8 cellular contexts compared by ENCODE assay signal in the genomic region with DNA sequence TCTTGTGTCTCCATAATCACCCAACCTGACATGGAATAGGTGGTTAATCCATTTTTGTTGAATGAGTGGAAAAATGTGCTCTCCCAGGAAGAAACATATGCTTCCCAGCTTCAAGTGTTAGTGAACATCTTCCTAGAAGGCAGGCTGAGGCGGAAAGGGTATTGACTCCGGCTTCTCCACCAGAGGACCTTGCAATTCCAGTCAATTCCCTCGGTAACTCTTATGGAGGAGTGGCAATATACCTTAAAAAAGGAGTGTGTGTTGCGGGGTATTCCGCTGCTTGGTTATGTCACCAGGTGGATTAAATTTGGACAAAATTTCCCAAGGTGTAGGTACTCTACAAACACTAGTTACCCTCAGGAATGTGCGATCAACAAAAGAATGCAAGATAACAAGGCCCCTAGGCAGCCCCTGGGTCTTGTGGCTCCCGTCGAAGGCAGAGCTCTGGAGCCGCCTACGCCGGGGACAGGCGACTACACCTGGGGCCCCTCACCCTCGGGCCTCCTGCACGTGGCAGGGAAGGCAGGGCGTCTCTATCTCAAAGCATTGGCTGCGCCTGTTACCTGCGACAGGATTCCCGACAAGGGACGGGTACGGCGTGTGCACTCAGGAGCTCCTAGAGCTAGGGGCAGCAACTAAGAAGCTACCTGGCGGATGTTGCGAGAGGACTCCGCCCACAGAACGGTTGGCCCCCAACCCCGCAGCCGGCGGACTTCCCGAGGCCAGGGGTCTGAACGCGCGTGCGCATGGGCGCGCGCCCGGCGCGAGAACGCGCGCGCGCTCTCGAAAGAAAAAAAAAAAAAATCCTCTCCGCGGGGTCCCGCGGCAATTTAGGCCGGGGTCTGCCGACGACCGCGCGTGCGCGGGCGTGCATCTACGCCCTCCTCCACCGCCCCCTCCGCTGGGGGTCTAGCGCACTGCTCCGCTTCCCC. TPM values are rescaled to one million over a fixed set of nuclear protein-coding genes. Genes with fewer than 3 reads are reported as not detected.
DNase-seq lines count a peak whose midpoint lies in the region; ATAC-seq and TF ChIP-seq lines count a peak whose summit lies in the region.

Gene WDR87 (minus strand): TSS at position 659 of the 932 bp plus-strand sequence. CDS start 8,355 bp downstream, outside the sequence.

- peak within 1 kb of the TSS; percentile 84 for H3K4me3 ChIP-seq in endodermal cell (ENCODE audit: low read length)
- peak within 1 kb of the TSS; percentile 74 to 94 for H3K4me3 ChIP-seq in muscle layer of duodenum (ENCODE audit: low read depth in 1 of 2, low read length in 2 of 2)
- H3K4me3 ChIP-seq in suprapubic skin = peak within 1 kb of the TSS; percentile 98

- peak within 1 kb of the TSS; percentile 55 for H3K27ac ChIP-seq in endodermal cell (ENCODE audit: low read depth, low read length)
- H3K27ac ChIP-seq in muscle layer of duodenum (ENCODE audit: low read length) = no peak within 1 kb of the TSS
- H3K27ac ChIP-seq in suprapubic skin = peak within 1 kb of the TSS; percentile 67

- H3K4me3 Mint-ChIP-seq in activated CD8-positive, alpha-beta T cell treated with anti-CD3 and anti-CD28 coated beads, Interleukin-2, amount 10 ng/mL, durations not matched to agents 7 days and 5 days = peak within 1 kb of the TSS; percentile 89
- H3K4me3 Mint-ChIP-seq in endodermal cell = peak within 1 kb of the TSS; percentile 89

- peak; percentile 35 for ATAC-seq in HG02840 (IDR thresholded peaks at IDR 0.05; ENCODE audit: low FRiP score, unreplicated experiment)
- ATAC-seq in activated CD8-positive, alpha-beta T cell treated with anti-CD3 and anti-CD28 coated beads, Interleukin-2, amount 10 ng/mL, durations not matched to agents 7 days and 5 days = peak; percentile 13

- peak; percentile 94 for DNase-seq in NCI-H345 treated with DMSO at 0.1 percent for 48 hours (lab: John Stamatoyannopoulos, UW; ENCODE audit: unreplicated experiment)
- DNase-seq in activated CD8-positive, alpha-beta T cell treated with anti-CD3 and anti-CD28 coated beads, Interleukin-2, amount 10 ng/mL, durations not matched to agents 7 days and 5 days = peak; percentile 49
- peak; percentile 95 for DNase-seq in endodermal cell
- DNase-seq in suprapubic skin (ENCODE audit: low spot score in 2 of 2) = peak in 1 of 2 donors; percentile 63
- no peak for DNase-seq in UCSD-AML1 (lab: John Stamatoyannopoulos, UW; ENCODE audit: unreplicated experiment)

- CTCF ChIA-PET in activated CD8-positive, alpha-beta T cell treated with anti-CD3 and anti-CD28 coated beads, Interleukin-2, amount 10 ng/mL, durations not matched to agents 7 days and 5 days (lab: Charles Lee) = interaction anchor here (0.8 to 1.5 kb wide), 6 partner anchors 188 to 497 kb away, joined by 3 to 5 read pairs (median 4); partner anchors contain the start of gene FAM98C

- H3K9me3 Mint-ChIP-seq in activated CD8-positive, alpha-beta T cell treated with anti-CD3 and anti-CD28 coated beads, Interleukin-2, amount 10 ng/mL, durations not matched to agents 7 days and 5 days (ENCODE audit: insufficient read depth) = no peaks in the 10 kb centered on the region
- no peaks in the 10 kb centered on the region for H3K9me3 Mint-ChIP-seq in endodermal cell

- no peak for TF ChIP-seq POLR2A in suprapubic skin (IDR thresholded peaks at IDR 0.05)

- H3K4me1 Mint-ChIP-seq in activated CD8-positive, alpha-beta T cell treated with anti-CD3 and anti-CD28 coated beads, Interleukin-2, amount 10 ng/mL, durations not matched to agents 7 days and 5 days (ENCODE audit: low read depth) = peaks cover 20% of the 10 kb centered on the region
- peaks cover 28% of the 10 kb centered on the region for H3K4me1 Mint-ChIP-seq in endodermal cell

- H3K9me3 ChIP-seq in ES-I3 (ENCODE audit: control insufficient read depth, insufficient read depth, low read length) (no peaks in the 10 kb centered on the region), endodermal cell (ENCODE audit: control insufficient read depth, low read length) (no peaks in the 10 kb centered on the region), muscle layer of duodenum (ENCODE audit: control insufficient read depth in 1 of 2, low read length in 2 of 2) (no peaks in the 10 kb centered on the region), suprapubic skin (no peaks in the 10 kb centered on the region)

- H3K27me3 ChIP-seq in endodermal cell (ENCODE audit: control insufficient read depth, insufficient read depth, low read length, poor library complexity, severe bottlenecking) (no peaks in the 10 kb centered on the region), muscle layer of duodenum (ENCODE audit: low read depth, low read length) (no peaks in the 10 kb centered on the region), suprapubic skin (no peaks in the 10 kb centered on the region)

- H3K36me3 Mint-ChIP-seq in activated CD8-positive, alpha-beta T cell treated with anti-CD3 and anti-CD28 coated beads, Interleukin-2, amount 10 ng/mL, durations not matched to agents 7 days and 5 days (ENCODE audit: low read depth) = no peaks in the 10 kb centered on the region
- H3K36me3 Mint-ChIP-seq in endodermal cell (ENCODE audit: low read depth) = peaks cover 5% of the 10 kb centered on the region

- H3K27me3 Mint-ChIP-seq in activated CD8-positive, alpha-beta T cell treated with anti-CD3 and anti-CD28 coated beads, Interleukin-2, amount 10 ng/mL, durations not matched to agents 7 days and 5 days (ENCODE audit: low read depth) = peaks cover 2% of the 10 kb centered on the region
- H3K27me3 Mint-ChIP-seq in endodermal cell (ENCODE audit: insufficient read depth) = no peaks in the 10 kb centered on the region

- WGBS in endodermal cell (ENCODE audit: insufficient coverage in 1 of 2, insufficient read length in 1 of 2), 2 experiments = 5 to 11% methylated on average over 21 to 63 of the region's 63 CpGs
- 12% methylated on average over 25 of the region's 63 CpGs for WGBS in suprapubic skin

- TF ChIP-seq CTCF in endodermal cell (conservative IDR thresholded peaks at IDR 0.05) = peak; percentile 38
- TF ChIP-seq CTCF in suprapubic skin (IDR thresholded peaks at IDR 0.05) = no peak

- H3K27ac Mint-ChIP-seq in activated CD8-positive, alpha-beta T cell treated with anti-CD3 and anti-CD28 coated beads, Interleukin-2, amount 10 ng/mL, durations not matched to agents 7 days and 5 days = peak within 1 kb of the TSS; percentile 78
- H3K27ac Mint-ChIP-seq in endodermal cell = peak within 1 kb of the TSS; percentile 99

- H3K36me3 ChIP-seq in ES-I3 (ENCODE audit: insufficient read depth, low read length) (no peaks in the 10 kb centered on the region), endodermal cell (ENCODE audit: control insufficient read depth, insufficient read depth, low read length) (no peaks in the 10 kb centered on the region), muscle layer of duodenum (ENCODE audit: control insufficient read depth in 1 of 2, insufficient read depth in 2 of 2, low read length in 2 of 2) (no peaks in the 10 kb centered on the region), suprapubic skin (no peaks in the 10 kb centered on the region)

- POLR2A ChIA-PET in activated CD8-positive, alpha-beta T cell treated with anti-CD3 and anti-CD28 coated beads, Interleukin-2, amount 10 ng/mL, durations not matched to agents 7 days and 5 days (lab: Charles Lee) = interaction anchor here (0.7 to 1.6 kb wide), 2 partner anchors 143 to 496 kb away, joined by 3 to 6 read pairs; partner anchors contain the start of gene FAM98C

- H3K9ac ChIP-seq in ES-I3 (ENCODE audit: low read depth, low read length) (peak within 1 kb of the TSS; percentile 98), endodermal cell (ENCODE audit: extremely low read depth, low read length, poor library complexity, severe bottlenecking) (peak within 1 kb of the TSS; percentile 92)

- H3K4me1 ChIP-seq in ES-I3 (ENCODE audit: insufficient read depth, low read length) (peaks cover 9% of the 10 kb centered on the region; the same call in 1 of the 2 replicates), endodermal cell (ENCODE audit: control insufficient read depth, insufficient read depth, low read length) (peaks cover 4% of the 10 kb centered on the region), muscle layer of duodenum (ENCODE audit: control insufficient read depth in 1 of 2, insufficient read depth in 2 of 2, low read length in 2 of 2) (peaks cover 7 to 12% of the 10 kb centered on the region in 2 donors), suprapubic skin (peaks cover 20% of the 10 kb centered on the region)

- TF ChIP-seq EP300 in suprapubic skin (IDR thresholded peaks at IDR 0.05) = no peak

RNA-seq across cellular contexts. Expression of gene WDR87, which starts in this region (rescaled TPM):
- total RNA-seq in activated CD8-positive, alpha-beta T cell treated with anti-CD3 and anti-CD28 coated beads, Interleukin-2, amount 10 ng/mL, durations not matched to agents 7 days and 5 days = not detected
- total RNA-seq in endodermal cell (not detected), suprapubic skin (not detected)
- not detected for polyA plus RNA-seq in endodermal cell (2013, experiment 1 of 2)
- polyA plus RNA-seq in endodermal cell (2013, experiment 2 of 2) = not detected

Comparison
In these comparisons a context has a peak if more than half of its experiments do, and no peak if none do; other contexts are left out.
1. Peak in DNase-seq and ATAC-seq in activated CD8-positive, alpha-beta T cell treated with anti-CD3 and anti-CD28 coated beads, Interleukin-2, amount 10 ng/mL, durations not matched to agents 7 days and 5 days; RNA of the gene not detected or under 1 TPM.
2. Peak in DNase-seq, H3K4me3 ChIP-seq, H3K27ac ChIP-seq and H3K9ac ChIP-seq in endodermal cell; RNA of the gene not detected or under 1 TPM.